38 cellular contexts compared by ENCODE assay signal in genomic region chr21:15966651-15967050, GRCh38.
"Had no signal": no experiment of that assay in that cellular context is flagged by ENCODE, and none has a peak within 500 bp of the region (broad histone marks: within the 10 kb centered on the region; RNA-seq: fewer than 3 reads in every experiment).

No MANE protein-coding gene starts in this region.

- H3K27me3 ChIP-seq: brain microvascular endothelial cell, Peyer's patch, SJSA1 had no signal

- H3K9me3 ChIP-seq: Peyer's patch, SJSA1, SK-N-SH had no signal

- H3K9me3 Mint-ChIP-seq: activated CD4-positive, alpha-beta memory T cell treated with anti-CD3 and anti-CD28 coated beads for 36 hours; activated naive CD4-positive, alpha-beta T cell treated with anti-CD3 and anti-CD28 coated beads, Interleukin-2, amount 10 ng/mL, durations not matched to agents 7 days and 5 days; activated naive CD8-positive, alpha-beta T cell treated with anti-CD3 and anti-CD28 coated beads, Interleukin-2, amount 50 U/mL, for 24 hours; T-helper 1 cell treated with Interleukin-12 subunit alpha and Interleukin-12 subunit beta and Interleukin-4 antibody, amounts not matched to agents 30 μg/mL and 1 μg/mL, for 36 hours; T-helper 2 cell treated with Interferon-gamma antibody and Interleukin-4, amounts not matched to agents 5 μg/mL and 100 μg/mL, for 36 hours had no signal

- H3K4me1 Mint-ChIP-seq: activated CD8-positive, alpha-beta memory T cell treated with anti-CD3 and anti-CD28 coated beads, Interleukin-2, amount 10 ng/mL, durations not matched to agents 7 days and 5 days; activated naive CD4-positive, alpha-beta T cell treated with anti-CD3 and anti-CD28 coated beads, Interleukin-2, amount 10 ng/mL, durations not matched to agents 7 days and 5 days; activated naive CD8-positive, alpha-beta T cell treated with anti-CD3 and anti-CD28 coated beads, Interleukin-2, amount 50 U/mL, for 24 hours had no signal

- H3K27ac ChIP-seq: brain microvascular endothelial cell, Peyer's patch, SJSA1 had no signal

- ATAC-seq: activated CD4-positive, CD25-positive, alpha-beta regulatory T cell treated with anti-CD3 and anti-CD28 coated beads, Interleukin-2, amount 50 U/mL, for 24 hours; activated CD8-positive, alpha-beta memory T cell treated with anti-CD3 and anti-CD28 coated beads, Interleukin-2, amount 10 ng/mL, durations not matched to agents 7 days and 5 days; activated naive CD8-positive, alpha-beta T cell treated with anti-CD3 and anti-CD28 coated beads, Interleukin-2, amount 50 U/mL, for 24 hours; PC-3 had no signal

- H3K4me3 Mint-ChIP-seq: activated CD4-positive, alpha-beta memory T cell treated with anti-CD3 and anti-CD28 coated beads for 36 hours; activated CD8-positive, alpha-beta memory T cell treated with anti-CD3 and anti-CD28 coated beads, Interleukin-2, amount 10 ng/mL, durations not matched to agents 7 days and 5 days; activated naive CD4-positive, alpha-beta T cell treated with anti-CD3 and anti-CD28 coated beads, Interleukin-2, amount 10 ng/mL, durations not matched to agents 7 days and 5 days; activated naive CD8-positive, alpha-beta T cell; activated naive CD8-positive, alpha-beta T cell treated with anti-CD3 and anti-CD28 coated beads, Interleukin-2, amount 50 U/mL, for 24 hours; T-helper 1 cell treated with Interleukin-12 subunit alpha and Interleukin-12 subunit beta and Interleukin-4 antibody, amounts not matched to agents 30 μg/mL and 1 μg/mL, for 36 hours; T-helper 2 cell treated with Interferon-gamma antibody and Interleukin-4, amounts not matched to agents 5 μg/mL and 100 μg/mL, for 36 hours; WTC11 had no signal

- H3K4me3 ChIP-seq: Peyer's patch, SJSA1 had no signal

- DNase-seq: activated CD4-positive, alpha-beta memory T cell treated with anti-CD3 and anti-CD28 coated beads for 36 hours; activated CD4-positive, alpha-beta T cell treated with anti-CD3 and anti-CD28 coated beads for 4 hours; activated CD4-positive, alpha-beta T cell treated with anti-CD3 and anti-CD28 coated beads, Interleukin-2, amount 50 U/mL, for 1 hour; activated CD8-positive, alpha-beta memory T cell treated with anti-CD3 and anti-CD28 coated beads for 24 hours; activated CD8-positive, alpha-beta memory T cell treated with anti-CD3 and anti-CD28 coated beads, Interleukin-2, amount 10 ng/mL, durations not matched to agents 7 days and 5 days; activated CD8-positive, alpha-beta memory T cell treated with anti-CD3 and anti-CD28 coated beads, Interleukin-2, amount 50 U/mL, for 48 hours; activated effector memory CD4-positive, alpha-beta T cell treated with Interleukin-2 at 50 U/mL for 16 hours; activated naive CD4-positive, alpha-beta T cell treated with anti-CD3 and anti-CD28 coated beads, Interleukin-2, amount 10 ng/mL, durations not matched to agents 7 days and 5 days; activated naive CD8-positive, alpha-beta T cell treated with anti-CD3 and anti-CD28 coated beads, Interleukin-2, amount 50 U/mL, for 24 hours; activated T-cell treated with anti-CD3 and anti-CD28 coated beads, Interleukin-2, amount 50 U/mL, for 48 hours; amniotic stem cell; aorta; brain microvascular endothelial cell; central memory CD4-positive, alpha-beta T cell; Kasumi-1; KG1; MM.1S; MV-4-11; NCI-H1092; NCI-H1436 treated with DMSO at 0.1 percent for 48 hours; NCI-H187; NCI-H2029 treated with DMSO at 0.1 percent for 48 hours; NCI-H2107; NCI-H2171; NCI-H510A; NCI-H526; NCI-H748 treated with DMSO at 0.1 percent for 48 hours; PC-3; Peyer's patch; RPMI8226; SHP77 treated with DMSO at 0.1 percent for 48 hours had no signal

- H3K27me3 Mint-ChIP-seq: activated naive CD4-positive, alpha-beta T cell treated with anti-CD3 and anti-CD28 coated beads, Interleukin-2, amount 10 ng/mL, durations not matched to agents 7 days and 5 days; activated naive CD8-positive, alpha-beta T cell had no signal

- H3K27ac Mint-ChIP-seq: activated CD4-positive, alpha-beta memory T cell treated with anti-CD3 and anti-CD28 coated beads for 36 hours; activated CD8-positive, alpha-beta memory T cell treated with anti-CD3 and anti-CD28 coated beads, Interleukin-2, amount 10 ng/mL, durations not matched to agents 7 days and 5 days; activated naive CD4-positive, alpha-beta T cell treated with anti-CD3 and anti-CD28 coated beads, Interleukin-2, amount 10 ng/mL, durations not matched to agents 7 days and 5 days; activated naive CD8-positive, alpha-beta T cell; activated naive CD8-positive, alpha-beta T cell treated with anti-CD3 and anti-CD28 coated beads, Interleukin-2, amount 50 U/mL, for 24 hours; T-helper 1 cell treated with Interleukin-12 subunit alpha and Interleukin-12 subunit beta and Interleukin-4 antibody, amounts not matched to agents 30 μg/mL and 1 μg/mL, for 36 hours; T-helper 2 cell treated with Interferon-gamma antibody and Interleukin-4, amounts not matched to agents 5 μg/mL and 100 μg/mL, for 36 hours; WTC11 had no signal

- H3K36me3 Mint-ChIP-seq: activated CD4-positive, alpha-beta memory T cell treated with anti-CD3 and anti-CD28 coated beads for 36 hours; activated CD8-positive, alpha-beta memory T cell treated with anti-CD3 and anti-CD28 coated beads, Interleukin-2, amount 10 ng/mL, durations not matched to agents 7 days and 5 days; activated naive CD4-positive, alpha-beta T cell treated with anti-CD3 and anti-CD28 coated beads, Interleukin-2, amount 10 ng/mL, durations not matched to agents 7 days and 5 days; activated naive CD8-positive, alpha-beta T cell; WTC11 had no signal

- H3K4me1 ChIP-seq: Peyer's patch had no signal

- H3K36me3 ChIP-seq: brain microvascular endothelial cell, Peyer's patch, SJSA1 had no signal
